ENCODE assay signal across 15 cellular contexts in genomic region chr13:106710267-106710666, GRCh38.
DNase-seq lines count a peak whose midpoint lies in the region; ATAC-seq, FAIRE-seq and TF ChIP-seq lines count a peak whose summit lies in the region.
"Had no signal": no experiment of that assay in that cellular context is flagged by ENCODE, and none has a peak within 500 bp of the region (broad histone marks: within the 10 kb centered on the region; RNA-seq: fewer than 3 reads in every experiment).

No MANE protein-coding gene starts in this region.

- intact Hi-C loops in HepG2 (cut with micrococcal nuclease; ENCODE audit: unreplicated experiment) (no loop called here), right cardiac atrium (cut with DNase I) (no loop called here), gastrocnemius medialis (cut with DNase I; ENCODE audit: low total_unique reads) (no loop called here)

- H3K9me3 ChIP-seq in liver (ENCODE audit: control insufficient read depth in 4 of 4, low read length in 3 of 4): peaks cover 0 to 2% (median 0%) of the 10 kb centered on the region in 4 donors
- H3K9me3 ChIP-seq in HepG2 (ENCODE audit: low read length): no peaks in the 10 kb centered on the region
- no peaks in the 10 kb centered on the region for H3K9me3 ChIP-seq in right cardiac atrium (ENCODE audit: control insufficient read depth, low read length)
- H3K9me3 ChIP-seq in gastrocnemius medialis: no peaks in the 10 kb centered on the region
- H3K9me3 ChIP-seq: A549 had no signal

- H3K9ac ChIP-seq in liver (ENCODE audit: low read depth in 1 of 2, low read length in 2 of 2) (no peak overlapping the region), HepG2 (ENCODE audit: insufficient read depth, low read depth, low read length) (no peak overlapping the region)

- TF ChIP-seq CTCF in liver (IDR thresholded peaks at IDR 0.05; ENCODE audit: low read depth, low read length, missing input control) (no peak), HepG2 (CRISPR knock-in tag; IDR thresholded peaks at IDR 0.05) (no peak), gastrocnemius medialis (IDR thresholded peaks at IDR 0.05 in 4 of 5, conservative IDR thresholded peaks at IDR 0.05 in 1 of 5) (no peak)

- H3K4me3 ChIP-seq in liver (ENCODE audit: low read depth in 1 of 3, low read length in 3 of 3) (no peak overlapping the region), HepG2 (replicated peaks in 1 of 3; ENCODE audit: insufficient read depth in 1 of 3, low read depth in 2 of 3, low read length in 3 of 3) (no peak overlapping the region), right cardiac atrium (ENCODE audit: low read length) (peak overlapping the region; percentile 49), gastrocnemius medialis (peak overlapping the region in 3 of 4 donors; percentile 4 to 29 (median 5))
- H3K4me3 ChIP-seq: A549 had no signal

- TF ChIP-seq POLR2A in HepG2 (IDR thresholded peaks at IDR 0.05; ENCODE audit: insufficient read depth in 1 of 2, low read depth in 2 of 2, low read length in 2 of 2): no peak
- TF ChIP-seq POLR2A in gastrocnemius medialis (IDR thresholded peaks at IDR 0.05): no peak

- H3K36me3 ChIP-seq in liver (ENCODE audit: control insufficient read depth in 4 of 4, insufficient read depth in 3 of 4, low read depth in 1 of 4, low read length in 3 of 4) (no peaks in the 10 kb centered on the region), HepG2 (replicated peaks in 1 of 2; ENCODE audit: control insufficient read depth in 1 of 2, insufficient read depth in 2 of 2, low read length in 2 of 2) (no peaks in the 10 kb centered on the region), gastrocnemius medialis (no peaks in the 10 kb centered on the region)

- in situ Hi-C loops in HepG2 (cut with HindIII; ENCODE audit: extremely low pct_ligation_motif_present, low pct_unique_long_range_greater_than_20kb) (no loop called here), gastrocnemius medialis (cut with MboI; ENCODE audit: low sequenced_read_pairs in 4 of 4) (no loop called here)

- no peak overlapping the region for H2AFZ ChIP-seq in HepG2 (ENCODE audit: low read length)

- no peak overlapping the region for H3K4me2 ChIP-seq in HepG2 (ENCODE audit: low read depth, low read length)
- H3K4me2 ChIP-seq: A549 had no signal

- CTCF ChIA-PET in HepG2 (lab: Yijun Ruan, JAX; ENCODE audit: low intra/inter-chr PET ratio, low total read pairs): no interaction called here

- FAIRE-seq in HepG2 (lab: Jason Lieb, UNC): no peak
- FAIRE-seq: A549 had no signal

- H3K27ac ChIP-seq in liver (ENCODE audit: low read depth in 1 of 2, low read length in 2 of 2): peak overlapping the region; percentile 11 to 48
- no peak overlapping the region for H3K27ac ChIP-seq in HepG2 (ENCODE audit: extremely low read length, insufficient read depth, low read length)
- H3K27ac ChIP-seq in right cardiac atrium (ENCODE audit: low read length): peak overlapping the region; percentile 83
- peak overlapping the region; percentile 62 to 76 (median 70) for H3K27ac ChIP-seq in gastrocnemius medialis
- H3K27ac ChIP-seq: A549 had no signal

- ATAC-seq in HepG2: no peak
- ATAC-seq in right cardiac atrium: peak; percentile 59 to 81
- ATAC-seq in gastrocnemius medialis: peak; percentile 46 to 53
- no peak for ATAC-seq in GM21619 (IDR thresholded peaks at IDR 0.05; ENCODE audit: unreplicated experiment)
- no peak for ATAC-seq in HG02588 (IDR thresholded peaks at IDR 0.05; ENCODE audit: unreplicated experiment)
- ATAC-seq: A549 had no signal

- TF ChIP-seq EP300 in HepG2 (IDR thresholded peaks at IDR 0.05; ENCODE audit: low read depth in 2 of 2, low read length in 2 of 2): no peak
- TF ChIP-seq EP300 in HepG2 (CRISPR knock-in tag; IDR thresholded peaks at IDR 0.05; ENCODE audit: borderline replicate concordance): no peak

- DNase-seq in HepG2 (ENCODE audit: low spot score) (no peak), right cardiac atrium (no peak), gastrocnemius medialis (no peak), DMS79 (lab: John Stamatoyannopoulos, UW) (no peak), NCI-H2196 treated with DMSO at 0.1 percent for 48 hours (lab: John Stamatoyannopoulos, UW; ENCODE audit: unreplicated experiment) (no peak)
- DNase-seq: activated CD4-positive, alpha-beta T cell treated with anti-CD3 and anti-CD28 coated beads for 4 hours; CD4-positive, alpha-beta T cell; NCI-H2081; NK-92 treated with Interleukin-12 subunit alpha and Interleukin-12 subunit beta, amount 100 ng/mL, for 24 hours; stimulated activated naive CD4-positive, alpha-beta T cell treated with Interleukin-2 at 50 U/mL for 16 hours; T1000 had no signal

- no peaks in the 10 kb centered on the region for H4K20me1 ChIP-seq in HepG2 (ENCODE audit: insufficient read depth, low read length)

- H3K79me2 ChIP-seq in HepG2 (ENCODE audit: insufficient read depth, low read length): no peaks in the 10 kb centered on the region

- POLR2A ChIA-PET in HepG2 (lab: Yijun Ruan, JAX): no interaction called here

- H3K27me3 ChIP-seq in liver (ENCODE audit: control insufficient read depth in 4 of 4, insufficient read depth in 4 of 4, low read length in 3 of 4): no peaks in the 10 kb centered on the region
- H3K27me3 ChIP-seq in HepG2 (ENCODE audit: control insufficient read depth in 1 of 2, insufficient read depth in 2 of 2, low read length in 2 of 2): no peaks in the 10 kb centered on the region
- H3K27me3 ChIP-seq in right cardiac atrium (ENCODE audit: control insufficient read depth, insufficient read depth): no peaks in the 10 kb centered on the region
- H3K27me3 ChIP-seq in gastrocnemius medialis: no peaks in the 10 kb centered on the region

- WGBS in liver: 63% methylated on average over 7 of the region's 7 CpGs
- 39% methylated on average over 7 of the region's 7 CpGs for WGBS in HepG2 (ENCODE audit: low lambda C conversion rate)
- WGBS in right cardiac atrium: 35% methylated on average over 7 of the region's 7 CpGs

- no peaks in the 10 kb centered on the region for H3K4me1 ChIP-seq in liver (ENCODE audit: control insufficient read depth in 4 of 4, insufficient read depth in 4 of 4, low read length in 3 of 4)
- H3K4me1 ChIP-seq in HepG2 (ENCODE audit: insufficient read depth, low read length): no peaks in the 10 kb centered on the region
- no peaks in the 10 kb centered on the region for H3K4me1 ChIP-seq in right cardiac atrium (ENCODE audit: control insufficient read depth, insufficient read depth, low read length)
- no peaks in the 10 kb centered on the region for H3K4me1 ChIP-seq in gastrocnemius medialis
- H3K4me1 ChIP-seq: A549 had no signal

- no TSS peak for BruUV-seq in HepG2 (replicated peaks; lab: Mats Ljungman, UMichigan)

- TF ChIP-seq RAD21 in liver (IDR thresholded peaks at IDR 0.05) (peak in 1 of 2 donors; percentile 7), HepG2 (CRISPR knock-in tag; IDR thresholded peaks at IDR 0.05) (no peak)

TF ChIP-seq in liver, 16 proteins besides CTCF, POLR2A, EP300 and RAD21 (continues in another document):
- TF ChIP-seq EGR1 (IDR thresholded peaks at IDR 0.05; ENCODE audit: low read depth in 2 of 2) (no peak), JUND (IDR thresholded peaks at IDR 0.05) (no peak), ZBTB33 (IDR thresholded peaks at IDR 0.05) (no peak), FOXA1 (IDR thresholded peaks at IDR 0.05) (no peak), YY1 (IDR thresholded peaks at IDR 0.05) (no peak), TAF1 (conservative IDR thresholded peaks at IDR 0.05) (no peak), HNF4G (IDR thresholded peaks at IDR 0.05) (no peak), HNF4A (conservative IDR thresholded peaks at IDR 0.05) (no peak), RXRA (IDR thresholded peaks at IDR 0.05) (no peak)

TF ChIP-seq in HepG2, 621 proteins besides CTCF, POLR2A, EP300 and RAD21 (continues in another document):
- TF ChIP-seq ZNF256 (CRISPR knock-in tag; conservative IDR thresholded peaks at IDR 0.05): no peak
- TF ChIP-seq ATF2 (CRISPR knock-in tag; IDR thresholded peaks at IDR 0.05): no peak
- no peak for TF ChIP-seq IKZF1 (IDR thresholded peaks at IDR 0.05)
- no peak for TF ChIP-seq ZNF543 (CRISPR knock-in tag; IDR thresholded peaks at IDR 0.05)
- no peak for TF ChIP-seq ZFX (CRISPR knock-in tag; IDR thresholded peaks at IDR 0.05; ENCODE audit: low read depth)
- TF ChIP-seq PAX8 (CRISPR knock-in tag; IDR thresholded peaks at IDR 0.05; ENCODE audit: borderline replicate concordance): no peak
- TF ChIP-seq PTBP1 (IDR thresholded peaks at IDR 0.05; ENCODE audit: low read depth, low read length, poor library complexity, severe bottlenecking): no peak
- no peak for TF ChIP-seq RCOR2 (CRISPR knock-in tag; IDR thresholded peaks at IDR 0.05)
- TF ChIP-seq NAIF1 (CRISPR knock-in tag; IDR thresholded peaks at IDR 0.05; ENCODE audit: borderline replicate concordance): no peak
- no peak for TF ChIP-seq MTF1 (CRISPR knock-in tag; IDR thresholded peaks at IDR 0.05)
- TF ChIP-seq ZNF574 (CRISPR knock-in tag; IDR thresholded peaks at IDR 0.05): no peak

Comparison
In these comparisons a context has a peak if more than half of its experiments do, and no peak if none do; other contexts are left out.
1. H3K4me3 ChIP-seq: peak in right cardiac atrium (single experiment) and gastrocnemius medialis (3 of 4); none in liver (0 of 3) and HepG2 (0 of 3).
2. ATAC-seq: peak in right cardiac atrium (2 of 2) and gastrocnemius medialis (2 of 2); none in HepG2 (single experiment), GM21619 (single experiment) and HG02588 (single experiment).